ENCODE assay signal across 29 cellular contexts in genomic region chr21:35336534-35336933, GRCh38.
DNase-seq lines count a peak whose midpoint lies in the region; ATAC-seq, FAIRE-seq and TF ChIP-seq lines count a peak whose summit lies in the region.
"Had no signal": no experiment of that assay in that cellular context is flagged by ENCODE, and none has a peak within 500 bp of the region (broad histone marks: within the 10 kb centered on the region; RNA-seq: fewer than 3 reads in every experiment).

No MANE protein-coding gene starts in this region.

- TF ChIP-seq CTCF in AG10803 (conservative IDR thresholded peaks at IDR 0.05; ENCODE audit: low read length) (no peak), OCI-LY3 (IDR thresholded peaks at IDR 0.05; ENCODE audit: low read depth, low read length) (no peak), kidney (IDR thresholded peaks at IDR 0.05; ENCODE audit: borderline replicate concordance, extremely low read depth, insufficient read depth) (no peak)

- no peaks in the 10 kb centered on the region for H3K27me3 ChIP-seq in OCI-LY3 (ENCODE audit: low read depth, low read length)
- H3K27me3 ChIP-seq: BLaER1 had no signal

- peaks cover 85% of the 10 kb centered on the region for H3K4me1 ChIP-seq in OCI-LY3 (ENCODE audit: low read length)
- H3K4me1 ChIP-seq in kidney (ENCODE audit: control insufficient read depth in 1 of 2, insufficient read depth in 1 of 2, low read depth in 1 of 2, low read length in 2 of 2), result no peaks in the 10 kb centered on the region
- H3K4me1 ChIP-seq: BLaER1 had no signal

- peaks cover 0 to 8% of the 10 kb centered on the region in 2 donors for H3K9me3 Mint-ChIP-seq in activated T-cell treated with anti-CD3 and anti-CD28 coated beads, Interleukin-2, amount 50 U/mL, for 72 hours

- ATAC-seq in activated T-cell treated with anti-CD3 and anti-CD28 coated beads, Interleukin-2, amount 50 U/mL, for 72 hours (replicated peaks in 1 of 2), result peak; percentile 41 to 50
- ATAC-seq: effector memory CD8-positive, alpha-beta T cell; Right ventricle myocardium inferior had no signal

- FAIRE-seq in kidney (lab: Jason Lieb, UNC) (no peak), GM12892 (lab: Jason Lieb, UNC) (no peak)
- FAIRE-seq: small intestine, TTC549 had no signal

- H3K27ac ChIP-seq in OCI-LY3 (ENCODE audit: low read length) (peak overlapping the region; percentile 88), kidney (ENCODE audit: low read depth in 2 of 2, low read length in 2 of 2) (no peak overlapping the region)
- H3K27ac ChIP-seq: BLaER1, PC-9 had no signal

- no peaks in the 10 kb centered on the region for H3K79me2 ChIP-seq in OCI-LY3 (ENCODE audit: low read length)

- H3K9ac ChIP-seq in OCI-LY3 (ENCODE audit: low read length) (no peak overlapping the region), kidney (ENCODE audit: low read length in 2 of 2) (no peak overlapping the region)
- H3K9ac ChIP-seq: BLaER1, SK-N-SH had no signal

- H3K27me3 Mint-ChIP-seq in activated T-cell treated with anti-CD3 and anti-CD28 coated beads, Interleukin-2, amount 50 U/mL, for 72 hours (ENCODE audit: low read depth), result no peaks in the 10 kb centered on the region
- H3K27me3 Mint-ChIP-seq: activated CD4-positive, alpha-beta T cell treated with anti-CD3 and anti-CD28 coated beads, Interleukin-2, amount 10 ng/mL, durations not matched to agents 7 days and 5 days had no signal

- H3K4me3 ChIP-seq in AG10803 (ENCODE audit: low read length) (no peak overlapping the region), OCI-LY3 (ENCODE audit: low read length) (no peak overlapping the region), kidney (ENCODE audit: low read length in 2 of 2) (no peak overlapping the region)
- H3K4me3 ChIP-seq: BLaER1, PC-9 had no signal

- peaks cover 3% of the 10 kb centered on the region in 2 donors for H3K36me3 Mint-ChIP-seq in activated T-cell treated with anti-CD3 and anti-CD28 coated beads, Interleukin-2, amount 50 U/mL, for 72 hours (ENCODE audit: insufficient read depth in 2 of 2)
- H3K36me3 Mint-ChIP-seq: mesothelial cell of epicardium, naive B cell had no signal

- no peak overlapping the region for H2AFZ ChIP-seq in OCI-LY3 (ENCODE audit: low read depth, low read length)
- H2AFZ ChIP-seq: PC-9 had no signal

- intact Hi-C loops in kidney (cut with DNase I), result no loop called here

- H3K4me1 Mint-ChIP-seq in activated T-cell treated with anti-CD3 and anti-CD28 coated beads, Interleukin-2, amount 50 U/mL, for 72 hours (ENCODE audit: low read depth), result peaks cover 60% of the 10 kb centered on the region
- H3K4me1 Mint-ChIP-seq: mesothelial cell of epicardium, naive B cell had no signal

- no peak overlapping the region for H3K27ac Mint-ChIP-seq in activated T-cell treated with anti-CD3 and anti-CD28 coated beads, Interleukin-2, amount 50 U/mL, for 72 hours
- H3K27ac Mint-ChIP-seq: activated CD4-positive, alpha-beta T cell treated with anti-CD3 and anti-CD28 coated beads, Interleukin-2, amount 10 ng/mL, durations not matched to agents 7 days and 5 days; effector memory CD8-positive, alpha-beta T cell; mesothelial cell of epicardium; naive B cell; T-helper 1 cell treated with Interleukin-12 subunit alpha and Interleukin-12 subunit beta and Interleukin-4 antibody, amounts not matched to agents 30 μg/mL and 1 μg/mL, for 36 hours had no signal

- no peak overlapping the region for H3K4me2 ChIP-seq in OCI-LY3 (ENCODE audit: low read length)
- H3K4me2 ChIP-seq: BLaER1, PC-9, SK-N-SH had no signal

- H4K20me1 ChIP-seq in OCI-LY3 (ENCODE audit: insufficient read depth, low read length), result no peaks in the 10 kb centered on the region
- H4K20me1 ChIP-seq: BLaER1 had no signal

- DNase-seq in activated T-cell treated with anti-CD3 and anti-CD28 coated beads, Interleukin-2, amount 50 U/mL, for 72 hours, result no peak
- no peak for DNase-seq in activated T-cell treated with anti-CD3 and anti-CD28 coated beads, Interleukin-2, amount 50 U/mL, for 48 hours
- DNase-seq in AG10803 (ENCODE audit: low read depth) (peak; percentile 23), erythroblast (lab: John Stamatoyannopoulos, UW) (peak; percentile 58 to 78), kidney (no peak), NCI-H510A (lab: John Stamatoyannopoulos, UW) (no peak), GM12892 (ENCODE audit: insufficient read length) (no peak)
- DNase-seq: ACHN; activated CD4-positive, alpha-beta T cell treated with anti-CD3 and anti-CD28 coated beads, Interleukin-2, amount 10 ng/mL, durations not matched to agents 7 days and 5 days; central memory CD4-positive, alpha-beta T cell; cortex of kidney; effector memory CD8-positive, alpha-beta T cell; EL; H7; head of caudate nucleus; naive B cell; NCI-H2081; NCI-H526; NK-92 treated with Interleukin-12 subunit alpha and Interleukin-12 subunit beta, amount 100 ng/mL, for 24 hours; PC-9; SK-N-SH; small intestine; trophoblast cell had no signal

- H3K9me3 ChIP-seq in OCI-LY3 (ENCODE audit: insufficient read depth, low read length) (0 out of 2 replicates have a peak, but pooled peaks cover 6% of the 10 kb centered on the region), kidney (ENCODE audit: control insufficient read depth in 1 of 2, low read length in 2 of 2) (no peaks in the 10 kb centered on the region)
- H3K9me3 ChIP-seq: SK-N-SH had no signal

- H3K36me3 ChIP-seq in OCI-LY3 (replicated peaks; ENCODE audit: low read depth, low read length), result peaks cover 27% of the 10 kb centered on the region
- no peaks in the 10 kb centered on the region for H3K36me3 ChIP-seq in kidney (ENCODE audit: control insufficient read depth in 1 of 2, insufficient read depth in 2 of 2, low read length in 2 of 2)
- H3K36me3 ChIP-seq: BLaER1 had no signal

- no peak for TF ChIP-seq POLR2A in erythroblast (IDR thresholded peaks at IDR 0.05; ENCODE audit: low read length)
- no peak for TF ChIP-seq POLR2A in GM12892 (IDR thresholded peaks at IDR 0.05; ENCODE audit: low read depth, low read length)

- no peak overlapping the region for H3K4me3 Mint-ChIP-seq in activated T-cell treated with anti-CD3 and anti-CD28 coated beads, Interleukin-2, amount 50 U/mL, for 72 hours
- H3K4me3 Mint-ChIP-seq: activated CD4-positive, alpha-beta T cell treated with anti-CD3 and anti-CD28 coated beads, Interleukin-2, amount 10 ng/mL, durations not matched to agents 7 days and 5 days; effector memory CD8-positive, alpha-beta T cell; mesothelial cell of epicardium; naive B cell; T-helper 1 cell treated with Interleukin-12 subunit alpha and Interleukin-12 subunit beta and Interleukin-4 antibody, amounts not matched to agents 30 μg/mL and 1 μg/mL, for 36 hours had no signal

Comparison
In these comparisons a context has a peak if more than half of its experiments do, and no peak if none do; other contexts are left out.
1. DNase-seq: peak in AG10803 (single experiment) and erythroblast (2 of 2); none in activated T-cell treated with anti-CD3 and anti-CD28 coated beads, Interleukin-2, amount 50 U/mL, for 72 hours (0 of 2), activated T-cell treated with anti-CD3 and anti-CD28 coated beads, Interleukin-2, amount 50 U/mL, for 48 hours (0 of 2), kidney (single experiment), NCI-H510A (single experiment) and GM12892 (single experiment).